Comparison of ENCODE assay signal across 1 cellular context in genomic region chr4:70705146-70705855, GRCh38.
A peak's percentile ranks its signal among the peaks of the same experiment; 100 is the strongest.
TF ChIP-seq lines count a peak whose summit lies in the region.

No MANE protein-coding gene starts in this region.

TF ChIP-seq in HepG2, 621 proteins besides CTCF, POLR2A, EP300 and RAD21 (continued from another document and continues in another):
- TF ChIP-seq, protein P1, sequence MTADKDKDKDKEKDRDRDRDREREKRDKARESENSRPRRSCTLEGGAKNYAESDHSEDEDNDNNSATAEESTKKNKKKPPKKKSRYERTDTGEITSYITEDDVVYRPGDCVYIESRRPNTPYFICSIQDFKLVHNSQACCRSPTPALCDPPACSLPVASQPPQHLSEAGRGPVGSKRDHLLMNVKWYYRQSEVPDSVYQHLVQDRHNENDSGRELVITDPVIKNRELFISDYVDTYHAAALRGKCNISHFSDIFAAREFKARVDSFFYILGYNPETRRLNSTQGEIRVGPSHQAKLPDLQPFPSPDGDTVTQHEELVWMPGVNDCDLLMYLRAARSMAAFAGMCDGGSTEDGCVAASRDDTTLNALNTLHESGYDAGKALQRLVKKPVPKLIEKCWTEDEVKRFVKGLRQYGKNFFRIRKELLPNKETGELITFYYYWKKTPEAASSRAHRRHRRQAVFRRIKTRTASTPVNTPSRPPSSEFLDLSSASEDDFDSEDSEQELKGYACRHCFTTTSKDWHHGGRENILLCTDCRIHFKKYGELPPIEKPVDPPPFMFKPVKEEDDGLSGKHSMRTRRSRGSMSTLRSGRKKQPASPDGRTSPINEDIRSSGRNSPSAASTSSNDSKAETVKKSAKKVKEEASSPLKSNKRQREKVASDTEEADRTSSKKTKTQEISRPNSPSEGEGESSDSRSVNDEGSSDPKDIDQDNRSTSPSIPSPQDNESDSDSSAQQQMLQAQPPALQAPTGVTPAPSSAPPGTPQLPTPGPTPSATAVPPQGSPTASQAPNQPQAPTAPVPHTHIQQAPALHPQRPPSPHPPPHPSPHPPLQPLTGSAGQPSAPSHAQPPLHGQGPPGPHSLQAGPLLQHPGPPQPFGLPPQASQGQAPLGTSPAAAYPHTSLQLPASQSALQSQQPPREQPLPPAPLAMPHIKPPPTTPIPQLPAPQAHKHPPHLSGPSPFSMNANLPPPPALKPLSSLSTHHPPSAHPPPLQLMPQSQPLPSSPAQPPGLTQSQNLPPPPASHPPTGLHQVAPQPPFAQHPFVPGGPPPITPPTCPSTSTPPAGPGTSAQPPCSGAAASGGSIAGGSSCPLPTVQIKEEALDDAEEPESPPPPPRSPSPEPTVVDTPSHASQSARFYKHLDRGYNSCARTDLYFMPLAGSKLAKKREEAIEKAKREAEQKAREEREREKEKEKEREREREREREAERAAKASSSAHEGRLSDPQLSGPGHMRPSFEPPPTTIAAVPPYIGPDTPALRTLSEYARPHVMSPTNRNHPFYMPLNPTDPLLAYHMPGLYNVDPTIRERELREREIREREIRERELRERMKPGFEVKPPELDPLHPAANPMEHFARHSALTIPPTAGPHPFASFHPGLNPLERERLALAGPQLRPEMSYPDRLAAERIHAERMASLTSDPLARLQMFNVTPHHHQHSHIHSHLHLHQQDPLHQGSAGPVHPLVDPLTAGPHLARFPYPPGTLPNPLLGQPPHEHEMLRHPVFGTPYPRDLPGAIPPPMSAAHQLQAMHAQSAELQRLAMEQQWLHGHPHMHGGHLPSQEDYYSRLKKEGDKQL (CRISPR knock-in tag; IDR thresholded peaks at IDR 0.05; ENCODE audit: low read depth), result no peak
- TF ChIP-seq ZC3H4 (CRISPR knock-in tag; IDR thresholded peaks at IDR 0.05; ENCODE audit: borderline replicate concordance), result no peak
- TF ChIP-seq ZNF121 (CRISPR knock-in tag; IDR thresholded peaks at IDR 0.05), result no peak
- no peak for TF ChIP-seq NCOR1 (IDR thresholded peaks at IDR 0.05; ENCODE audit: borderline replicate concordance, low read length)
- TF ChIP-seq ZNF160 (CRISPR knock-in tag; IDR thresholded peaks at IDR 0.05), result no peak
- no peak for TF ChIP-seq ZHX2 (IDR thresholded peaks at IDR 0.05; ENCODE audit: low read depth)
- no peak for TF ChIP-seq ZHX2 (CRISPR knock-in tag; IDR thresholded peaks at IDR 0.05; ENCODE audit: borderline replicate concordance)
- TF ChIP-seq ZBTB7B (CRISPR knock-in tag; IDR thresholded peaks at IDR 0.05), result peak; percentile 66; the same call in 1 of the 2 replicates
- TF ChIP-seq FUBP1 (CRISPR knock-in tag; IDR thresholded peaks at IDR 0.05; ENCODE audit: borderline replicate concordance), result no peak
- TF ChIP-seq ZNF572 (CRISPR knock-in tag; IDR thresholded peaks at IDR 0.05), result no peak
- no peak for TF ChIP-seq GATAD1 (CRISPR knock-in tag; IDR thresholded peaks at IDR 0.05)
- TF ChIP-seq HOXA9 (CRISPR knock-in tag; IDR thresholded peaks at IDR 0.05; ENCODE audit: borderline replicate concordance), result no peak
- TF ChIP-seq ZNF644 (CRISPR knock-in tag; IDR thresholded peaks at IDR 0.05; ENCODE audit: low read depth), result no peak
- TF ChIP-seq ZNF530 (CRISPR knock-in tag; IDR thresholded peaks at IDR 0.05; ENCODE audit: low read depth), result 0 out of 2 replicates have a peak, but pooled peaks have one; percentile 65
- no peak for TF ChIP-seq ZZZ3 (CRISPR knock-in tag; IDR thresholded peaks at IDR 0.05; ENCODE audit: borderline replicate concordance)
- TF ChIP-seq, protein P2, sequence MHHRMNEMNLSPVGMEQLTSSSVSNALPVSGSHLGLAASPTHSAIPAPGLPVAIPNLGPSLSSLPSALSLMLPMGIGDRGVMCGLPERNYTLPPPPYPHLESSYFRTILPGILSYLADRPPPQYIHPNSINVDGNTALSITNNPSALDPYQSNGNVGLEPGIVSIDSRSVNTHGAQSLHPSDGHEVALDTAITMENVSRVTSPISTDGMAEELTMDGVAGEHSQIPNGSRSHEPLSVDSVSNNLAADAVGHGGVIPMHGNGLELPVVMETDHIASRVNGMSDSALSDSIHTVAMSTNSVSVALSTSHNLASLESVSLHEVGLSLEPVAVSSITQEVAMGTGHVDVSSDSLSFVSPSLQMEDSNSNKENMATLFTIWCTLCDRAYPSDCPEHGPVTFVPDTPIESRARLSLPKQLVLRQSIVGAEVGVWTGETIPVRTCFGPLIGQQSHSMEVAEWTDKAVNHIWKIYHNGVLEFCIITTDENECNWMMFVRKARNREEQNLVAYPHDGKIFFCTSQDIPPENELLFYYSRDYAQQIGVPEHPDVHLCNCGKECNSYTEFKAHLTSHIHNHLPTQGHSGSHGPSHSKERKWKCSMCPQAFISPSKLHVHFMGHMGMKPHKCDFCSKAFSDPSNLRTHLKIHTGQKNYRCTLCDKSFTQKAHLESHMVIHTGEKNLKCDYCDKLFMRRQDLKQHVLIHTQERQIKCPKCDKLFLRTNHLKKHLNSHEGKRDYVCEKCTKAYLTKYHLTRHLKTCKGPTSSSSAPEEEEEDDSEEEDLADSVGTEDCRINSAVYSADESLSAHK (CRISPR knock-in tag; IDR thresholded peaks at IDR 0.05; ENCODE audit: borderline replicate concordance), result no peak
- peak; percentile 65 for TF ChIP-seq ZNF563 (CRISPR knock-in tag; IDR thresholded peaks at IDR 0.05)
- TF ChIP-seq ZNF292 (CRISPR knock-in tag; IDR thresholded peaks at IDR 0.05; ENCODE audit: borderline replicate concordance, low read depth), result no peak
- no peak for TF ChIP-seq ZNF724P (CRISPR knock-in tag; IDR thresholded peaks at IDR 0.05; ENCODE audit: borderline replicate concordance)
- no peak; the same call in 1 of the 2 replicates for TF ChIP-seq ZNF138 (CRISPR knock-in tag; IDR thresholded peaks at IDR 0.05; ENCODE audit: low read depth)
- TF ChIP-seq KMT2A (CRISPR knock-in tag; IDR thresholded peaks at IDR 0.05), result peak; percentile 80; the same call in 1 of the 2 replicates
- TF ChIP-seq, protein P3, sequence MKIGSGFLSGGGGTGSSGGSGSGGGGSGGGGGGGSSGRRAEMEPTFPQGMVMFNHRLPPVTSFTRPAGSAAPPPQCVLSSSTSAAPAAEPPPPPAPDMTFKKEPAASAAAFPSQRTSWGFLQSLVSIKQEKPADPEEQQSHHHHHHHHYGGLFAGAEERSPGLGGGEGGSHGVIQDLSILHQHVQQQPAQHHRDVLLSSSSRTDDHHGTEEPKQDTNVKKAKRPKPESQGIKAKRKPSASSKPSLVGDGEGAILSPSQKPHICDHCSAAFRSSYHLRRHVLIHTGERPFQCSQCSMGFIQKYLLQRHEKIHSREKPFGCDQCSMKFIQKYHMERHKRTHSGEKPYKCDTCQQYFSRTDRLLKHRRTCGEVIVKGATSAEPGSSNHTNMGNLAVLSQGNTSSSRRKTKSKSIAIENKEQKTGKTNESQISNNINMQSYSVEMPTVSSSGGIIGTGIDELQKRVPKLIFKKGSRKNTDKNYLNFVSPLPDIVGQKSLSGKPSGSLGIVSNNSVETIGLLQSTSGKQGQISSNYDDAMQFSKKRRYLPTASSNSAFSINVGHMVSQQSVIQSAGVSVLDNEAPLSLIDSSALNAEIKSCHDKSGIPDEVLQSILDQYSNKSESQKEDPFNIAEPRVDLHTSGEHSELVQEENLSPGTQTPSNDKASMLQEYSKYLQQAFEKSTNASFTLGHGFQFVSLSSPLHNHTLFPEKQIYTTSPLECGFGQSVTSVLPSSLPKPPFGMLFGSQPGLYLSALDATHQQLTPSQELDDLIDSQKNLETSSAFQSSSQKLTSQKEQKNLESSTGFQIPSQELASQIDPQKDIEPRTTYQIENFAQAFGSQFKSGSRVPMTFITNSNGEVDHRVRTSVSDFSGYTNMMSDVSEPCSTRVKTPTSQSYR (CRISPR knock-in tag; IDR thresholded peaks at IDR 0.05; ENCODE audit: borderline replicate concordance), result no peak
- TF ChIP-seq, protein P4, sequence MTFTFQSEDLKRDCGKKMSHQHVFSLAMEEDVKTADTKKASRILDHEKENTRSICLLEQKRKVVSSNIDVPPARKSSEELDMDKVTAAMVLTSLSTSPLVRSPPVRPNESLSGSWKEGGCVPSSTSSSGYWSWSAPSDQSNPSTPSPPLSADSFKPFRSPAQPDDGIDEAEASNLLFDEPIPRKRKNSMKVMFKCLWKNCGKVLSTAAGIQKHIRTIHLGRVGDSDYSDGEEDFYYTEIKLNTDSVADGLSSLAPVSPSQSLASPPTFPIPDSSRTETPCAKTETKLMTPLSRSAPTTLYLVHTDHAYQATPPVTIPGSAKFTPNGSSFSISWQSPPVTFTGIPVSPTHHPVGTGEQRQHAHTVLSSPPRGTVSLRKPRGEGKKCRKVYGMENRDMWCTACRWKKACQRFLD (CRISPR knock-in tag; IDR thresholded peaks at IDR 0.05; ENCODE audit: borderline replicate concordance), result no peak
- TF ChIP-seq, protein P5, sequence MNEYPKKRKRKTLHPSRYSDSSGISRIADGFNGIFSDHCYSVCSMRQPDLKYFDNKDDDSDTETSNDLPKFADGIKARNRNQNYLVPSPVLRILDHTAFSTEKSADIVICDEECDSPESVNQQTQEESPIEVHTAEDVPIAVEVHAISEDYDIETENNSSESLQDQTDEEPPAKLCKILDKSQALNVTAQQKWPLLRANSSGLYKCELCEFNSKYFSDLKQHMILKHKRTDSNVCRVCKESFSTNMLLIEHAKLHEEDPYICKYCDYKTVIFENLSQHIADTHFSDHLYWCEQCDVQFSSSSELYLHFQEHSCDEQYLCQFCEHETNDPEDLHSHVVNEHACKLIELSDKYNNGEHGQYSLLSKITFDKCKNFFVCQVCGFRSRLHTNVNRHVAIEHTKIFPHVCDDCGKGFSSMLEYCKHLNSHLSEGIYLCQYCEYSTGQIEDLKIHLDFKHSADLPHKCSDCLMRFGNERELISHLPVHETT (CRISPR knock-in tag; conservative IDR thresholded peaks at IDR 0.05), result no peak
- TF ChIP-seq, protein P6, sequence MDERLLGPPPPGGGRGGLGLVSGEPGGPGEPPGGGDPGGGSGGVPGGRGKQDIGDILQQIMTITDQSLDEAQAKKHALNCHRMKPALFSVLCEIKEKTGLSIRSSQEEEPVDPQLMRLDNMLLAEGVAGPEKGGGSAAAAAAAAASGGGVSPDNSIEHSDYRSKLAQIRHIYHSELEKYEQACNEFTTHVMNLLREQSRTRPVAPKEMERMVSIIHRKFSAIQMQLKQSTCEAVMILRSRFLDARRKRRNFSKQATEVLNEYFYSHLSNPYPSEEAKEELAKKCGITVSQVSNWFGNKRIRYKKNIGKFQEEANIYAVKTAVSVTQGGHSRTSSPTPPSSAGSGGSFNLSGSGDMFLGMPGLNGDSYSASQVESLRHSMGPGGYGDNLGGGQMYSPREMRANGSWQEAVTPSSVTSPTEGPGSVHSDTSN (CRISPR knock-in tag; IDR thresholded peaks at IDR 0.05), result no peak
- no peak for TF ChIP-seq YY1 (IDR thresholded peaks at IDR 0.05; ENCODE audit: insufficient read depth, insufficient replicate concordance, low read depth, low read length)
- TF ChIP-seq, protein P7, sequence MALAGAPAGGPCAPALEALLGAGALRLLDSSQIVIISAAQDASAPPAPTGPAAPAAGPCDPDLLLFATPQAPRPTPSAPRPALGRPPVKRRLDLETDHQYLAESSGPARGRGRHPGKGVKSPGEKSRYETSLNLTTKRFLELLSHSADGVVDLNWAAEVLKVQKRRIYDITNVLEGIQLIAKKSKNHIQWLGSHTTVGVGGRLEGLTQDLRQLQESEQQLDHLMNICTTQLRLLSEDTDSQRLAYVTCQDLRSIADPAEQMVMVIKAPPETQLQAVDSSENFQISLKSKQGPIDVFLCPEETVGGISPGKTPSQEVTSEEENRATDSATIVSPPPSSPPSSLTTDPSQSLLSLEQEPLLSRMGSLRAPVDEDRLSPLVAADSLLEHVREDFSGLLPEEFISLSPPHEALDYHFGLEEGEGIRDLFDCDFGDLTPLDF (CRISPR knock-in tag; IDR thresholded peaks at IDR 0.05), result peak; percentile 80
- no peak for TF ChIP-seq MEIS1 (CRISPR knock-in tag; IDR thresholded peaks at IDR 0.05; ENCODE audit: borderline replicate concordance)
- no peak for TF ChIP-seq MBD4 (IDR thresholded peaks at IDR 0.05; ENCODE audit: borderline replicate concordance, low read length)
- no peak for TF ChIP-seq MED8 (CRISPR knock-in tag; IDR thresholded peaks at IDR 0.05; ENCODE audit: insufficient replicate concordance)
- TF ChIP-seq PHF8 (CRISPR knock-in tag; IDR thresholded peaks at IDR 0.05), result peak; percentile 82
- peak; percentile 71 for TF ChIP-seq BORCS8-MEF2B (CRISPR knock-in tag; IDR thresholded peaks at IDR 0.05)
- no peak for TF ChIP-seq ZFP90 (CRISPR knock-in tag; IDR thresholded peaks at IDR 0.05; ENCODE audit: borderline replicate concordance)
